In the genomic region with DNA sequence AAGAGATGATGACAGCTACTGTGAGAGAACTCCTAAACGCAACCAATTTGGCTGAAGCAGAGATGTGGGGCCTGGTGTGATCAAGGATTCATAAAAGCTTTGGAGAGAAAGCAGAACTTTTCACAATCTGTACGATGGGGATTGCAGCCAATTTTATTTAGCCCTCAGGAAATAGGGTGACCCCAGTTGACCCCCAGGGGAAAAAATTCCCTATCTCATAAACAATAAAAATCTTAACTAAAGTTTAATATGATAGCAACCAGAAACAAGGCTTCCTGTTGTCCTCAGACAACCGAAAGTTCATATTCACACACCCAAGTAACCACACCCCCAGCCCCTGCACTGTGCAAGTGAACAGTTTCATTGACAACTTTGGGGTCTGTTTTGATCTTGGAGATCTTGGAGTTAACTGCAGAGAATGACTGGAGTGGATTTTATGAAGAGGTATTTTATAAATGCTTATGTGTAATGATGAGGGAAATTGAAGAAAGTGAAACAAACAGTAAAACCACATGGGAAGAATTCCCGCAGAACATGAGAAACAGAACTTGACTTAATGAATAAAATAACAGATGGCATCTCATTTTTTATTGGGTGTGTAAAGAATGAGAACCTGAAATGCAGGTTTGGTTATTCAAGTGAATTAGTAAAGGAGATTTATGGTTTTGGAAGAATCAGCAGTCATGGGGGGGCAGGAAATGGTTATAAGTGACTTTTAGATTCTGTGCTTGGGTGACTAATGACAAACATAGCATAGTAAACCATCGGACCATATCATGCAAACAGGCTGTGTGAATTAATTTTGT, we compare ENCODE assay signal across 8 cellular contexts.
A peak's percentile ranks its signal among the peaks of the same experiment; 100 is the strongest.
DNase-seq lines count a peak whose midpoint lies in the region; ATAC-seq, FAIRE-seq and TF ChIP-seq lines count a peak whose summit lies in the region.

No MANE protein-coding gene starts in this region.

- H4K12ac ChIP-seq in trophoblast cell (ENCODE audit: low read depth, low read length), result no peak overlapping the region

- intact Hi-C loops in thyroid gland (cut with DNase I), result no loop called here

- ATAC-seq in GM21360 (IDR thresholded peaks at IDR 0.05; ENCODE audit: unreplicated experiment), result peak; percentile 66
- peak; percentile 70 for ATAC-seq in HG03571 (IDR thresholded peaks at IDR 0.05; ENCODE audit: unreplicated experiment)
- no peak for ATAC-seq in upper lobe of left lung (ENCODE audit: low FRiP score in 2 of 2)

- no peak overlapping the region for H3K23ac ChIP-seq in trophoblast cell (ENCODE audit: low read length)

- no peak overlapping the region for H3K14ac ChIP-seq in trophoblast cell (ENCODE audit: low read length)

- no peak for TF ChIP-seq EP300 in upper lobe of left lung (IDR thresholded peaks at IDR 0.05)

- peak overlapping the region; percentile 24 for H2BK120ac ChIP-seq in trophoblast cell (ENCODE audit: insufficient read depth, low read length, poor library complexity)

- H3K36me3 ChIP-seq in bronchial epithelial cell (ENCODE audit: control insufficient read depth, insufficient read depth, low read length) (no peaks in the 10 kb centered on the region), trophoblast cell (ENCODE audit: control insufficient read depth in 1 of 2, insufficient read depth in 2 of 2, low read length in 2 of 2) (no peaks in the 10 kb centered on the region), thyroid gland (no peaks in the 10 kb centered on the region), upper lobe of left lung (no peaks in the 10 kb centered on the region)

- H3K27ac ChIP-seq in trophoblast cell (ENCODE audit: low read depth, low read length), result no peak overlapping the region
- H3K27ac ChIP-seq in thyroid gland, result no peak overlapping the region
- no peak overlapping the region for H3K27ac ChIP-seq in upper lobe of left lung

- no peak for FAIRE-seq in bronchial epithelial cell (lab: Jason Lieb, UNC)

- H2BK12ac ChIP-seq in trophoblast cell (ENCODE audit: low read length), result peak overlapping the region; percentile 36

- no peak overlapping the region for H2BK5ac ChIP-seq in trophoblast cell (ENCODE audit: low read depth, low read length, poor library complexity)

- H3K4me1 ChIP-seq in trophoblast cell (ENCODE audit: control insufficient read depth in 1 of 2, insufficient read depth in 2 of 2, low read length in 2 of 2) (peaks cover 2 to 4% of the 10 kb centered on the region in 2 experiments), thyroid gland (peaks cover 5 to 12% of the 10 kb centered on the region in 2 donors), upper lobe of left lung (peaks cover 11 to 17% (median 15%) of the 10 kb centered on the region in 4 donors)

- H4K91ac ChIP-seq in trophoblast cell (ENCODE audit: low read depth, low read length), result no peak overlapping the region

- DNase-seq in Daoy (ENCODE audit: low read depth), result peak; percentile 69
- peak; percentile 78 for DNase-seq in bronchial epithelial cell (ENCODE audit: low read depth)
- no peak for DNase-seq in trophoblast cell
- DNase-seq in thyroid gland, result no peak
- DNase-seq in upper lobe of left lung, result no peak
- no peak for DNase-seq in KG1 (lab: John Stamatoyannopoulos, UW)

- H3K27me3 ChIP-seq in bronchial epithelial cell (ENCODE audit: control insufficient read depth, insufficient read depth, low read length), result no peaks in the 10 kb centered on the region
- no peaks in the 10 kb centered on the region for H3K27me3 ChIP-seq in trophoblast cell (ENCODE audit: insufficient read depth, low read length)
- H3K27me3 ChIP-seq in thyroid gland, result no peaks in the 10 kb centered on the region
- H3K27me3 ChIP-seq in upper lobe of left lung, result no peaks in the 10 kb centered on the region

- H3K9ac ChIP-seq in trophoblast cell (ENCODE audit: low read length), result no peak overlapping the region

- TF ChIP-seq CTCF in bronchial epithelial cell (IDR thresholded peaks at IDR 0.05; ENCODE audit: insufficient read depth, low read length, severe bottlenecking), result no peak
- no peak for TF ChIP-seq CTCF in thyroid gland (IDR thresholded peaks at IDR 0.05)
- no peak for TF ChIP-seq CTCF in upper lobe of left lung (IDR thresholded peaks at IDR 0.05)

- H3K79me2 ChIP-seq in trophoblast cell (ENCODE audit: control insufficient read depth, insufficient read depth, low read length, poor library complexity), result no peaks in the 10 kb centered on the region

- no peak overlapping the region for H3K4me2 ChIP-seq in trophoblast cell (ENCODE audit: low read length)

- no peak overlapping the region for H2AFZ ChIP-seq in trophoblast cell (ENCODE audit: insufficient read depth, low read length, poor library complexity)

- no peaks in the 10 kb centered on the region for H3K9me3 ChIP-seq in trophoblast cell (ENCODE audit: insufficient read depth, low read depth, low read length)
- no peaks in the 10 kb centered on the region for H3K9me3 ChIP-seq in thyroid gland
- H3K9me3 ChIP-seq in upper lobe of left lung, result no peaks in the 10 kb centered on the region

- no peak for TF ChIP-seq POLR2A in thyroid gland (IDR thresholded peaks at IDR 0.05)
- no peak for TF ChIP-seq POLR2A in upper lobe of left lung (IDR thresholded peaks at IDR 0.05)

- peaks cover 9% of the 10 kb centered on the region for H3K79me1 ChIP-seq in trophoblast cell (ENCODE audit: low read length)

- no CpG with 5 or more reads among the region's 5 CpGs for WGBS in trophoblast cell (ENCODE audit: extremely low coverage, insufficient coverage, insufficient read length)
- 45 to 52% methylated on average over 5 of the region's 5 CpGs for WGBS in thyroid gland, 2 donors
- WGBS in upper lobe of left lung, 2 donors, result 24 to 25% methylated on average over 5 of the region's 5 CpGs

- H3K18ac ChIP-seq in trophoblast cell (ENCODE audit: low read length), result no peak overlapping the region

- H3K4me3 ChIP-seq in bronchial epithelial cell (ENCODE audit: low read depth, low read length), result no peak overlapping the region
- H3K4me3 ChIP-seq in trophoblast cell (ENCODE audit: low read depth, low read length), result no peak overlapping the region
- no peak overlapping the region for H3K4me3 ChIP-seq in thyroid gland (replicated peaks in 1 of 3)
- H3K4me3 ChIP-seq in upper lobe of left lung, result peak overlapping the region in 1 of 4 donors; percentile 13

- peak overlapping the region; percentile 55 for H3K4ac ChIP-seq in trophoblast cell (ENCODE audit: low read depth, low read length)

- peak overlapping the region; percentile 23 for H2AK5ac ChIP-seq in trophoblast cell (ENCODE audit: low read length)

- no peak overlapping the region for H4K8ac ChIP-seq in trophoblast cell (ENCODE audit: low read depth, low read length)

Comparison
In these comparisons a context has a peak if more than half of its experiments do, and no peak if none do; other contexts are left out.
1. DNase-seq: peak in Daoy (single experiment) and bronchial epithelial cell (single experiment); none in trophoblast cell (0 of 2), thyroid gland (0 of 2), upper lobe of left lung (0 of 2) and KG1 (single experiment).
2. ATAC-seq: peak in GM21360 (single experiment) and HG03571 (single experiment); none in upper lobe of left lung (0 of 2).